Comparison of ENCODE assay signal across 16 cellular contexts in genomic region chr10:20963721-20964595, GRCh38.
DNase-seq lines count a peak whose midpoint lies in the region; ATAC-seq and TF ChIP-seq lines count a peak whose summit lies in the region.
"Had no signal": no experiment of that assay in that cellular context is flagged by ENCODE, and none has a peak within 500 bp of the region (broad histone marks: within the 10 kb centered on the region; RNA-seq: fewer than 3 reads in every experiment).

No MANE protein-coding gene starts in this region.

- H3K9me3 ChIP-seq in breast epithelium = no peaks in the 10 kb centered on the region
- no peaks in the 10 kb centered on the region for H3K9me3 ChIP-seq in A673 (ENCODE audit: low read depth, low read length, poor library complexity, severe bottlenecking)
- H3K9me3 ChIP-seq: BLaER1, Caco-2 had no signal

- no peak for TF ChIP-seq CTCF in MCF 10A (IDR thresholded peaks at IDR 0.05; ENCODE audit: unreplicated experiment)
- no peak for TF ChIP-seq CTCF in breast epithelium (IDR thresholded peaks at IDR 0.05)
- TF ChIP-seq CTCF in A673 (conservative IDR thresholded peaks at IDR 0.05; ENCODE audit: low read depth, low read length) = no peak

- H3K4me1 ChIP-seq in breast epithelium (no peaks in the 10 kb centered on the region), A673 (ENCODE audit: insufficient read depth, low read length, poor library complexity, severe bottlenecking) (no peaks in the 10 kb centered on the region)
- H3K4me1 ChIP-seq: BLaER1, Caco-2 had no signal

- no peaks in the 10 kb centered on the region for H3K27me3 Mint-ChIP-seq in MCF 10A (ENCODE audit: insufficient read depth, unreplicated experiment)

- intact Hi-C loops in MCF 10A (cut with micrococcal nuclease) (no loop called here), breast epithelium (cut with DNase I; ENCODE audit: low total_unique reads) (no loop called here), left ventricle myocardium superior (cut with micrococcal nuclease) (no loop called here), A673 (cut with micrococcal nuclease; ENCODE audit: unreplicated experiment) (no loop called here)

- H3K27ac Mint-ChIP-seq in MCF 10A (ENCODE audit: low read depth, unreplicated experiment) = peak overlapping the region; percentile 85
- H3K27ac Mint-ChIP-seq: CD8-positive, alpha-beta memory T cell had no signal

- DNase-seq in MCF 10A (ENCODE audit: unreplicated experiment) = no peak
- DNase-seq in breast epithelium (ENCODE audit: low spot score in 2 of 2) = no peak
- no peak for DNase-seq in left ventricle myocardium superior
- peak; percentile 3 for DNase-seq in myocyte (ENCODE audit: low read depth)
- peak; percentile 21 for DNase-seq in superior temporal gyrus (ENCODE audit: extremely low spot score)
- DNase-seq in A673 (ENCODE audit: low spot score) = no peak
- DNase-seq: AML-193; Caco-2; CD8-positive, alpha-beta memory T cell; DND-41; GDM1 had no signal

- H3K36me3 Mint-ChIP-seq in MCF 10A (ENCODE audit: insufficient read depth, unreplicated experiment) = peaks cover 6% of the 10 kb centered on the region
- H3K36me3 Mint-ChIP-seq: CD8-positive, alpha-beta memory T cell had no signal

- H3K27me3 ChIP-seq in breast epithelium = no peaks in the 10 kb centered on the region
- H3K27me3 ChIP-seq in A673 (replicated peaks; ENCODE audit: insufficient read depth, low read depth, low read length, poor library complexity) = no peaks in the 10 kb centered on the region
- H3K27me3 ChIP-seq: BLaER1 had no signal

- peaks cover 15% of the 10 kb centered on the region for H3K4me1 Mint-ChIP-seq in MCF 10A (ENCODE audit: insufficient read depth, unreplicated experiment)
- H3K4me1 Mint-ChIP-seq: CD8-positive, alpha-beta memory T cell had no signal

- H3K4me3 Mint-ChIP-seq in MCF 10A (ENCODE audit: unreplicated experiment) = no peak overlapping the region
- H3K4me3 Mint-ChIP-seq: CD8-positive, alpha-beta memory T cell had no signal

- H3K36me3 ChIP-seq in breast epithelium (no peaks in the 10 kb centered on the region), A673 (ENCODE audit: insufficient read depth, low read length, poor library complexity, severe bottlenecking) (no peaks in the 10 kb centered on the region)
- H3K36me3 ChIP-seq: BLaER1 had no signal

- CTCF ChIA-PET in MCF 10A (lab: Yijun Ruan, JAX) (interaction anchor here (0.6 to 0.7 kb wide), 3 partner anchors 70 to 235 kb away, joined by 3 to 5 read pairs (median 4); no protein-coding TSS in a partner anchor), A673 (lab: Charles Lee) (no interaction called here)

- H3K4me3 ChIP-seq in breast epithelium (no peak overlapping the region), A673 (ENCODE audit: low read depth, low read length, poor library complexity, severe bottlenecking) (no peak overlapping the region)
- H3K4me3 ChIP-seq: BLaER1 had no signal

- POLR2A ChIA-PET in MCF 10A (lab: Yijun Ruan, JAX) = interaction anchor here (0.6 to 2.5 kb wide), 6 partner anchors 10 to 78 kb away, joined by 3 to 13 read pairs (median 6); no protein-coding TSS in a partner anchor
- POLR2A ChIA-PET in A673 (lab: Charles Lee; ENCODE audit: low non-redundant PET) = no interaction called here

- H3K9me3 Mint-ChIP-seq in MCF 10A (ENCODE audit: unreplicated experiment) = peaks cover 7% of the 10 kb centered on the region

- no peak for TF ChIP-seq POLR2A in breast epithelium (IDR thresholded peaks at IDR 0.05)

- BruUV-seq in MCF 10A (replicated peaks; lab: Mats Ljungman, UMichigan) (no TSS peak), A673 (replicated peaks; lab: Mats Ljungman, UMichigan) (no TSS peak)

- no peak overlapping the region for H3K27ac ChIP-seq in breast epithelium
- H3K27ac ChIP-seq in A673 (ENCODE audit: low read depth, low read length, poor library complexity, severe bottlenecking) = no peak overlapping the region
- H3K27ac ChIP-seq: 22Rv1, BLaER1, HL-60 had no signal

- ATAC-seq in left ventricle myocardium superior (peak; percentile 54), GM21381 (IDR thresholded peaks at IDR 0.05; ENCODE audit: unreplicated experiment) (no peak)
- ATAC-seq: HCT116 had no signal

Comparison
In these comparisons a context has a peak if more than half of its experiments do, and no peak if none do; other contexts are left out.
1. DNase-seq: peak in myocyte (single experiment) and superior temporal gyrus (single experiment); none in MCF 10A (single experiment), breast epithelium (0 of 2), left ventricle myocardium superior (single experiment) and A673 (single experiment).